8 cellular contexts compared by ENCODE assay signal in the genomic region with DNA sequence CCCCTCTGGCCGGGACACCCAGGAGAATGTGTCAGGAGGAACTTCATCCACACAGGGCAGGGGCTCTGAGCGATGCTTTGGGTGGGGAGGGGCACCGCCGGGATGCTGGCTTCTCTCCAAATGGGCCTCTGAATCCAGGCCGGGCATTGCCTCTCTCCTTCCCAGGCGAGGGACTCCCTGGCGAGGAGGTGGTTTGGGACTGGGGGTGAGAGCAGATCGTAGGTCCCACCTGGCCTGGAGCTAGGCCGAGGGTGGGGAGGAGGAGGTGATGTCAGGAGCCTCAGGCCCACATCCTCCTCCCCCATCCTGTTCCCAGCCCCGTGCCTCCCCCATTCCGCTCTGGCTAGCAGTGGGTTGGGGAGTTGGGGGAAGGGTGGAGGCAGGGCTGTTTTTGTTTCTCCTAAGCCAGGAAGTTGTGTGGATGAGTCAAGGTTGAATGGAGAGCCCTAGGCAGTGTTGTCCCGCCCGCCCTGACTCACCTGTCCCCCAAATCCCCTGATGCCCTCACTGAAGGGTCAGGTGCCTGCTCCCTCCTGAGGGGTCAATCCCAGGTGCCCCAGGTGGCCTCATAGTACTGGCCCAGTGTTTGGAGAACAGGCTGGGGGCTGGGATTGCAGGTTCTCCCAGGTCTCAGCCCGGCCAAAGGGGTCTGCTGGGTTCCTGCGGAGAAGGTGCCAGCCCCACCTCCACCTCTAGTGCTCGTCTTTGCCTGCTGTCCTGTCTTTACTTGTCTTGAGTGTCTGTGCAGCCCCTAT. TPM values are rescaled to one million over a fixed set of nuclear protein-coding genes. Genes with fewer than 3 reads are reported as not detected.
A peak's percentile ranks its signal among the peaks of the same experiment; 100 is the strongest.
DNase-seq lines count a peak whose midpoint lies in the region; ATAC-seq and TF ChIP-seq lines count a peak whose summit lies in the region.

No MANE protein-coding gene starts in this region.

- peak overlapping the region; percentile 28 for H3K27ac Mint-ChIP-seq in osteocyte (ENCODE audit: unreplicated experiment)

- peaks cover 0 to 29% of the 10 kb centered on the region in 2 donors for H3K36me3 ChIP-seq in esophagus (ENCODE audit: control insufficient read depth in 2 of 2, insufficient read depth in 2 of 2, low read length in 1 of 2)

- peaks cover 0 to 3% of the 10 kb centered on the region in 2 donors for H3K9me3 ChIP-seq in esophagus (ENCODE audit: control insufficient read depth in 2 of 2, insufficient read depth in 1 of 2, low read depth in 1 of 2, low read length in 1 of 2)

- peaks cover 27% of the 10 kb centered on the region for H3K4me1 Mint-ChIP-seq in osteocyte (ENCODE audit: unreplicated experiment)

- ATAC-seq in HG02642 (IDR thresholded peaks at IDR 0.05; ENCODE audit: poor library complexity, unreplicated experiment) = no peak

- DNase-seq in Daoy (ENCODE audit: low read depth) (peak; percentile 85), NCI-H510A (lab: John Stamatoyannopoulos, UW) (peak; percentile 39), osteocyte (ENCODE audit: extremely low spot score, unreplicated experiment) (no peak), NCI-H446 (lab: John Stamatoyannopoulos, UW) (no peak), 8988T (no peak), NOMO-1 treated with dmso at 0.1 percent for 144 hours (lab: John Stamatoyannopoulos, UW; ENCODE audit: unreplicated experiment) (no peak)

- H3K4me1 ChIP-seq in esophagus (ENCODE audit: control insufficient read depth in 2 of 2, insufficient read depth in 2 of 2, low read length in 1 of 2) = peaks cover 0 to 17% of the 10 kb centered on the region in 2 donors

- H3K9me3 Mint-ChIP-seq in osteocyte (ENCODE audit: unreplicated experiment) = no peaks in the 10 kb centered on the region

- H3K4me3 ChIP-seq in esophagus (ENCODE audit: low read depth in 1 of 2, low read length in 2 of 2) = peak overlapping the region; percentile 74 to 83

- 32 to 33% methylated on average over 15 to 16 of the region's 16 CpGs for WGBS in esophagus, 2 donors

- H3K36me3 Mint-ChIP-seq in osteocyte (ENCODE audit: unreplicated experiment) = no peaks in the 10 kb centered on the region

- H3K27me3 ChIP-seq in esophagus (ENCODE audit: control insufficient read depth in 1 of 2, insufficient read depth in 2 of 2, low read length in 2 of 2) = no peaks in the 10 kb centered on the region

- peak overlapping the region; percentile 97 to 99 for H3K27ac ChIP-seq in esophagus (ENCODE audit: low read depth in 2 of 2, low read length in 1 of 2)

- TF ChIP-seq CTCF in osteocyte (IDR thresholded peaks at IDR 0.05) = no peak

- peak overlapping the region; percentile 35 for H3K4me3 Mint-ChIP-seq in osteocyte (ENCODE audit: unreplicated experiment)

- peaks cover 5% of the 10 kb centered on the region for H3K27me3 Mint-ChIP-seq in osteocyte (ENCODE audit: unreplicated experiment)

RNA-seq across cellular contexts. Expression of a gene that starts 2.8 kb away (rescaled TPM):
- 0.11 and 0.15 TPM in 2 replicates for total RNA-seq in Daoy (2014; rRNA removed; shearing (Covaris generic))
- polyA plus RNA-seq in esophagus = 10 to 100 TPM; 43.7 to 55.0 TPM
- 0.94 and 1.2 TPM in 2 replicates for total RNA-seq in osteocyte

RNA-seq across cellular contexts. Expression of a gene that starts 10.2 kb away (rescaled TPM):
- 35.8 and 41.9 TPM in 2 replicates for total RNA-seq in Daoy (2014; rRNA removed; shearing (Covaris generic))
- 10 to 100 TPM; 57.5 to 98.6 TPM for polyA plus RNA-seq in esophagus
- 48.4 and 52.7 TPM in 2 replicates for total RNA-seq in osteocyte

RNA-seq across cellular contexts. Expression of a gene that starts 40.7 kb away (rescaled TPM):
- total RNA-seq in Daoy (2014; rRNA removed; shearing (Covaris generic)) = 6.8 and 13.2 TPM in 2 replicates
- polyA plus RNA-seq in esophagus = 10 to 100 TPM; 68.4 to 98.1 TPM
- total RNA-seq in osteocyte = 66.2 and 69.9 TPM in 2 replicates

RNA-seq across cellular contexts. Expression of a gene that starts 52.7 kb away (rescaled TPM):
- 5.1 and 10.0 TPM in 2 replicates for total RNA-seq in Daoy (2014; rRNA removed; shearing (Covaris generic))
- 10 to 100 TPM; 28.8 to 40.0 TPM for polyA plus RNA-seq in esophagus
- 33.8 and 35.3 TPM in 2 replicates for total RNA-seq in osteocyte

Comparison
In these comparisons a context has a peak if more than half of its experiments do, and no peak if none do; other contexts are left out.
1. DNase-seq: peak in Daoy (single experiment) and NCI-H510A (single experiment); none in osteocyte (single experiment), NCI-H446 (0 of 2), 8988T (single experiment) and NOMO-1 treated with dmso at 0.1 percent for 144 hours (single experiment).